In the genomic region with DNA sequence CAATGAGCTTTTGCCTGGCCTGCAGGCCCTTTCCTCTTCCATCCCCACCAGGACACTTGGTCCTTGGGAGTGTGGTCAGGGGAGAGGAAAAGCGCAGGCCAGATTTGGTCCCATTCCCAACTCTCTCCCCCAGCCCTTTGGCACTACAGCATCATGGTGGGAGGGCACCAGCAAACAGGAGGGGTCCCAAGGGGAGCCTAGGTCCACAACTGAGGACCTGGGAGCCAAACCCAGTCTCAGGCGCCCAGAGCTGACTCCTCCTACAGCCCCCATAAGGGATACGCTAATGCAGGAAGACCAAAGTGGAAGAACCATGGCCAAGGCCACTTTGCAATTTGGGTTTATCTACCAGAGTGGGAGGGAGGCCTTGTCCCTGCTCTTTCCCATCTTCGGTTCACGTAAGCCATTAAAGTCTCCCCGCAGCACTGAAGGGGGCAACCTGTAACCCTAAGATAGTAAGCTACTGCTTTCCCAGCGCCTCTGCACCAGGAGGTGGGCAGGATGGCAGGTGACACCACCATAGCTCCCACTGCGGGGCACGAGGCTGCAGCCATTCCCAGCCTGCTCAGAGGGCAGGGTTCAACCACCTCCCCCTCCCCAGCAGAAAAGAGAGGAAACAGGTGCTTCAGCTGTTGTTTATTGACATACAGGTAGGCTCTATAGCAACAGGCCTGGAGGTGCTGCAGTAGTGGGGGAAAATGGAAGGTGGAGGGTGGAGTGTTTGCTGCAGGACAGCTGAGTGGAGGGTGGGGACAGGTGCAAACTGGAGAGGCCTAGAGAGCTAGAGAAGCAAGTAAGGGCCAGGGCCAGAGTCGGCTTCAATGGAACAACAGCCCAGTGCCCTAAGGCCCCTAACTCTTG, we compare ENCODE assay signal across 11 cellular contexts. TPM values are rescaled to one million over a fixed set of nuclear protein-coding genes. Genes with fewer than 3 reads are reported as not detected.
A peak's percentile ranks its signal among the peaks of the same experiment; 100 is the strongest.
DNase-seq lines count a peak whose midpoint lies in the region; ATAC-seq, FAIRE-seq and TF ChIP-seq lines count a peak whose summit lies in the region.
"Had no signal": no experiment of that assay in that cellular context is flagged by ENCODE, and none has a peak within 500 bp of the region (broad histone marks: within the 10 kb centered on the region; RNA-seq: fewer than 3 reads in every experiment).

No MANE protein-coding gene starts in this region.

- TF ChIP-seq CTCF in AG04450 (IDR thresholded peaks at IDR 0.05; ENCODE audit: low read depth, low read length) (no peak), omental fat pad (IDR thresholded peaks at IDR 0.05) (no peak)

- H3K27me3 ChIP-seq in AG04450 (ENCODE audit: control insufficient read depth, insufficient read depth, low read length) (no peaks in the 10 kb centered on the region), iPS-15b (ENCODE audit: control insufficient read depth, insufficient read depth, low read length) (peaks cover 17% of the 10 kb centered on the region)
- peaks cover 10% of the 10 kb centered on the region for H3K27me3 ChIP-seq in effector memory CD4-positive, alpha-beta T cell (replicated peaks; ENCODE audit: control insufficient read depth, insufficient read depth, low read length, poor library complexity, severe bottlenecking)

- H3K4me3 ChIP-seq in AG04450 (ENCODE audit: low read depth, low read length) (no peak overlapping the region), iPS-15b (ENCODE audit: low read depth, low read length) (peak overlapping the region; percentile 38)
- no peak overlapping the region for H3K4me3 ChIP-seq in effector memory CD4-positive, alpha-beta T cell (ENCODE audit: insufficient read depth, low read depth, low read length, poor library complexity, severe bottlenecking)

- H3K9ac ChIP-seq in iPS-15b (ENCODE audit: low read depth, low read length), result no peak overlapping the region

- intact Hi-C loops in posterior vena cava (cut with DNase I), result no loop called here

- POLR2A ChIA-PET in AG04450 (lab: Yijun Ruan, JAX), result interaction anchor here (0.8 to 1.4 kb wide), 2 partner anchors 32 to 38 kb away, joined by 3 to 5 read pairs; no protein-coding TSS in a partner anchor

- H3K27ac ChIP-seq in AG04450 (ENCODE audit: low read depth, low read length), result peak overlapping the region; percentile 21
- H3K27ac ChIP-seq in effector memory CD4-positive, alpha-beta T cell (ENCODE audit: insufficient read depth, low read length, poor library complexity, severe bottlenecking), result no peak overlapping the region
- H3K27ac ChIP-seq: transverse colon had no signal

- H3K36me3 ChIP-seq in iPS-15b (ENCODE audit: control insufficient read depth, insufficient read depth, low read length), result peaks cover 49% of the 10 kb centered on the region
- H3K36me3 ChIP-seq in effector memory CD4-positive, alpha-beta T cell (ENCODE audit: control insufficient read depth, insufficient read depth, low read length), result peaks cover 53% of the 10 kb centered on the region

- ATAC-seq in omental fat pad (ENCODE audit: low FRiP score) (no peak), HG03571 (IDR thresholded peaks at IDR 0.05; ENCODE audit: unreplicated experiment) (no peak)

- no peak for FAIRE-seq in GM12891 (lab: Jason Lieb, UNC)

- DNase-seq in AG04450 (ENCODE audit: low read depth, low spot score) (no peak), GM12891 (ENCODE audit: insufficient read length, low spot score) (no peak), NCI-H2196 (lab: John Stamatoyannopoulos, UW; ENCODE audit: unreplicated experiment) (peak; percentile 62), posterior vena cava (ENCODE audit: low spot score) (no peak), omental fat pad (ENCODE audit: low spot score) (no peak)
- DNase-seq in effector memory CD4-positive, alpha-beta T cell, result no peak
- DNase-seq: activated naive CD8-positive, alpha-beta T cell treated with anti-CD3 and anti-CD28 coated beads, Interleukin-2, amount 10 ng/mL, durations not matched to agents 7 days and 5 days; CD8-positive, alpha-beta memory T cell had no signal

- CTCF ChIA-PET in AG04450 (lab: Charles Lee), result interaction anchor here (1.2 to 3.9 kb wide), 4 partner anchors 19 to 39 kb away, joined by 3 to 13 read pairs (median 6); partner anchors contain the start of gene PKM

- peak; percentile 41; the same call in 1 of the 2 replicates for TF ChIP-seq POLR2A in GM12891 (IDR thresholded peaks at IDR 0.05; ENCODE audit: low read depth, low read length)

- no peaks in the 10 kb centered on the region for H3K4me1 ChIP-seq in iPS-15b (ENCODE audit: control insufficient read depth, insufficient read depth, low read length)
- H3K4me1 ChIP-seq in effector memory CD4-positive, alpha-beta T cell (ENCODE audit: control insufficient read depth, insufficient read depth, low read length, poor library complexity, severe bottlenecking), result peaks cover 4% of the 10 kb centered on the region

- no peaks in the 10 kb centered on the region; the same call in 1 of the 2 replicates for H3K9me3 ChIP-seq in AG04450 (ENCODE audit: control insufficient read depth, insufficient read depth, low read length)
- no peaks in the 10 kb centered on the region for H3K9me3 ChIP-seq in iPS-15b (ENCODE audit: control insufficient read depth, insufficient read depth, low read length)
- no peaks in the 10 kb centered on the region for H3K9me3 ChIP-seq in effector memory CD4-positive, alpha-beta T cell (ENCODE audit: control insufficient read depth, low read length)
- H3K9me3 ChIP-seq: transverse colon had no signal

TF ChIP-seq in GM12891, 5 proteins besides CTCF, POLR2A, EP300 and RAD21:
- TF ChIP-seq TAF1 (IDR thresholded peaks at IDR 0.05; ENCODE audit: low read depth, low read length) (no peak), SPI1 (IDR thresholded peaks at IDR 0.05; ENCODE audit: low read depth, low read length) (no peak), POLR2AphosphoS5 (IDR thresholded peaks at IDR 0.05; ENCODE audit: low read depth, low read length) (peak; percentile 45; the same call in 1 of the 2 replicates), PAX5 (IDR thresholded peaks at IDR 0.05; ENCODE audit: insufficient read depth, low read length, severe bottlenecking) (no peak), POU2F2 (IDR thresholded peaks at IDR 0.05; ENCODE audit: low read depth, low read length) (0 out of 2 replicates have a peak, but pooled peaks have one; percentile 54)

RNA-seq across cellular contexts. Expression of gene GRAMD2A, which starts 1.1 kb away (rescaled TPM):
- polyA plus RNA-seq in AG04450 (2011; rRNA removed), result 0.30 and 0.32 TPM in 2 replicates
- not detected in 2 replicates for polyA minus RNA-seq in AG04450 (2011; rRNA and poly(A)+ RNA removed)
- 0.19 TPM for polyA plus RNA-seq in GM12891 (2012; ENCODE audit: low read depth, missing spikeins)
- under 1 TPM in 1 of 2 donors, not detected in 1; 0.10 TPM for total RNA-seq in posterior vena cava
- total RNA-seq in omental fat pad, result under 1 TPM in 3 of 4 donors, not detected in 1; 0.19 to 0.46 (median 0.24) TPM
- total RNA-seq: activated naive CD8-positive, alpha-beta T cell treated with anti-CD3 and anti-CD28 coated beads, Interleukin-2, amount 10 ng/mL, durations not matched to agents 7 days and 5 days; CD8-positive, alpha-beta memory T cell had no signal
- polyA plus RNA-seq: CD8-positive, alpha-beta memory T cell had no signal

RNA-seq across cellular contexts. Expression of gene PKM, which starts 32.4 kb away (rescaled TPM):
- polyA plus RNA-seq in AG04450 (2011; rRNA removed), result 1,954 and 2,130 TPM in 2 replicates
- polyA minus RNA-seq in AG04450 (2011; rRNA and poly(A)+ RNA removed), result 1,898 and 2,543 TPM in 2 replicates
- 1,892 TPM for polyA plus RNA-seq in GM12891 (2012; ENCODE audit: low read depth, missing spikeins)
- 100 to 1,000 TPM; 554 to 783 TPM for total RNA-seq in posterior vena cava
- total RNA-seq in omental fat pad, result 100 to 1,000 TPM; 200 to 534 (median 205) TPM
